8 cellular contexts compared by ENCODE assay signal in genomic region chr18:23453657-23454011, GRCh38. TPM values are rescaled to one million over a fixed set of nuclear protein-coding genes. Genes with fewer than 3 reads are reported as not detected.
A peak's percentile ranks its signal among the peaks of the same experiment; 100 is the strongest.
DNase-seq lines count a peak whose midpoint lies in the region; ATAC-seq, FAIRE-seq and TF ChIP-seq lines count a peak whose summit lies in the region.

No MANE protein-coding gene starts in this region.

- peaks cover 57% of the 10 kb centered on the region for H3K79me2 ChIP-seq in astrocyte (ENCODE audit: insufficient read depth, low read length)

- DNase-seq in NOMO-1 treated with DMSO at 0.1 percent for 48 hours (lab: John Stamatoyannopoulos, UW; ENCODE audit: unreplicated experiment) (peak; percentile 15), NOMO-1 treated with dmso at 0.1 percent for 144 hours (lab: John Stamatoyannopoulos, UW; ENCODE audit: unreplicated experiment) (no peak), HuH-7 (ENCODE audit: low spot score) (peak; percentile 11), astrocyte (ENCODE audit: low read depth) (peak; percentile 69), NCI-H1436 (lab: John Stamatoyannopoulos, UW) (no peak)

- H3K27me3 ChIP-seq in astrocyte (ENCODE audit: insufficient read depth, low read length) (no peaks in the 10 kb centered on the region), skeletal muscle satellite cell (ENCODE audit: control insufficient read depth, insufficient read depth, low read length) (no peaks in the 10 kb centered on the region)

- no peak for FAIRE-seq in astrocyte (lab: Jason Lieb, UNC)

- no peaks in the 10 kb centered on the region for H3K9me3 Mint-ChIP-seq in astrocyte (ENCODE audit: unreplicated experiment)

- H4K20me1 ChIP-seq in astrocyte (ENCODE audit: insufficient read depth, low read length), result peaks cover 47% of the 10 kb centered on the region

- no peak for TF ChIP-seq CTCF in astrocyte (IDR thresholded peaks at IDR 0.05; ENCODE audit: insufficient read depth, low read depth, low read length)

- H3K36me3 Mint-ChIP-seq in astrocyte (ENCODE audit: low read depth, unreplicated experiment), result peaks cover 11% of the 10 kb centered on the region

- ATAC-seq in GM18861 (IDR thresholded peaks at IDR 0.05; ENCODE audit: unreplicated experiment), result no peak

- peak overlapping the region; percentile 96 for H3K4me3 Mint-ChIP-seq in astrocyte (ENCODE audit: unreplicated experiment)

- peaks cover 11% of the 10 kb centered on the region for H3K4me1 ChIP-seq in astrocyte (ENCODE audit: insufficient read depth, low read length)
- H3K4me1 ChIP-seq in skeletal muscle satellite cell (ENCODE audit: control insufficient read depth, insufficient read depth, low read length), result peaks cover 16% of the 10 kb centered on the region

- peaks cover 15% of the 10 kb centered on the region for H3K4me1 Mint-ChIP-seq in astrocyte (ENCODE audit: low read depth, unreplicated experiment)

- peak overlapping the region; percentile 97 for H3K9ac ChIP-seq in astrocyte (ENCODE audit: low read length)
- H3K9ac ChIP-seq in skeletal muscle satellite cell (ENCODE audit: low read depth, low read length), result peak overlapping the region; percentile 99

- H3K36me3 ChIP-seq in astrocyte (ENCODE audit: insufficient read depth, low read length), result peaks cover 5% of the 10 kb centered on the region
- H3K36me3 ChIP-seq in skeletal muscle satellite cell (ENCODE audit: insufficient read depth, low read length), result peaks cover 14% of the 10 kb centered on the region

- H3K4me3 ChIP-seq in astrocyte (ENCODE audit: insufficient read depth, low read depth, low read length), result peak overlapping the region; percentile 94
- peak overlapping the region; percentile 94 for H3K4me3 ChIP-seq in iPS-18c (ENCODE audit: insufficient read depth, low read depth, low read length)
- peak overlapping the region; percentile 99 for H3K4me3 ChIP-seq in skeletal muscle satellite cell (ENCODE audit: low read length)

- peak overlapping the region; percentile 91 for H3K27ac Mint-ChIP-seq in astrocyte (ENCODE audit: unreplicated experiment)

- no peaks in the 10 kb centered on the region for H3K9me3 ChIP-seq in astrocyte (ENCODE audit: insufficient read depth, low read depth, low read length)
- no peaks in the 10 kb centered on the region for H3K9me3 ChIP-seq in iPS-18c (ENCODE audit: control insufficient read depth, insufficient read depth, low read length)
- H3K9me3 ChIP-seq in skeletal muscle satellite cell (replicated peaks; ENCODE audit: low read length), result no peaks in the 10 kb centered on the region

- H3K27ac ChIP-seq in astrocyte (ENCODE audit: low read depth, low read length), result peak overlapping the region; percentile 88

- H3K27me3 Mint-ChIP-seq in astrocyte (ENCODE audit: low read depth, unreplicated experiment), result no peaks in the 10 kb centered on the region

- H2AFZ ChIP-seq in astrocyte (ENCODE audit: low read depth, low read length), result peak overlapping the region; percentile 88

- H3K4me2 ChIP-seq in astrocyte (ENCODE audit: low read length) (peak overlapping the region; percentile 93), skeletal muscle satellite cell (ENCODE audit: low read length) (peak overlapping the region; percentile 96)

RNA-seq across cellular contexts. Expression of gene RIOK3, which starts 0.5 kb away (rescaled TPM):
- 93.2 and 96.0 TPM in 2 replicates for total RNA-seq in astrocyte
- 67.4 and 84.7 TPM in 2 replicates for total RNA-seq in skeletal muscle satellite cell (2012; rRNA removed)

RNA-seq across cellular contexts. Expression of gene RMC1, which starts 49.7 kb away (rescaled TPM):
- 25.2 and 28.3 TPM in 2 replicates for total RNA-seq in astrocyte
- total RNA-seq in skeletal muscle satellite cell (2012; rRNA removed), result 20.5 and 21.8 TPM in 2 replicates

Comparison
In these comparisons a context has a peak if more than half of its experiments do, and no peak if none do; other contexts are left out.
1. DNase-seq: peak in NOMO-1 treated with DMSO at 0.1 percent for 48 hours (single experiment), HuH-7 (single experiment) and astrocyte (single experiment); none in NOMO-1 treated with dmso at 0.1 percent for 144 hours (single experiment) and NCI-H1436 (single experiment).
2. Peak in every context shown above with its lines, with median percentiles within 50 percentile points of each other: H3K4me3 ChIP-seq.